In genomic region chr6:116409756-116410155, GRCh38 we compare ENCODE assay signal across 11 cellular contexts. TPM values are rescaled to one million over a fixed set of nuclear protein-coding genes. Genes with fewer than 3 reads are reported as not detected.
DNase-seq lines count a peak whose midpoint lies in the region; ATAC-seq and TF ChIP-seq lines count a peak whose summit lies in the region.
"Had no signal": no experiment of that assay in that cellular context is flagged by ENCODE, and none has a peak within 500 bp of the region (broad histone marks: within the 10 kb centered on the region; RNA-seq: fewer than 3 reads in every experiment).

No MANE protein-coding gene starts in this region.

- H3K9me3 ChIP-seq in endodermal cell (ENCODE audit: control insufficient read depth, low read length), result no peaks in the 10 kb centered on the region

- no peaks in the 10 kb centered on the region for H3K27me3 ChIP-seq in endodermal cell (ENCODE audit: control insufficient read depth, insufficient read depth, low read length, poor library complexity, severe bottlenecking)

- no peak for TF ChIP-seq CTCF in endodermal cell (conservative IDR thresholded peaks at IDR 0.05)

- H3K27ac Mint-ChIP-seq in endodermal cell, result peak overlapping the region; percentile 18

- WGBS in endodermal cell (ENCODE audit: insufficient coverage in 1 of 2, insufficient read length in 1 of 2), 2 experiments, result 88 to 90% methylated on average over 2 to 3 of the region's 3 CpGs

- H3K4me3 Mint-ChIP-seq in endodermal cell, result no peak overlapping the region

- H3K27me3 Mint-ChIP-seq in endodermal cell (ENCODE audit: insufficient read depth), result no peaks in the 10 kb centered on the region

- DNase-seq in endodermal cell (no peak), NCI-H524 treated with DMSO at 0.1 percent for 48 hours (lab: John Stamatoyannopoulos, UW) (no peak), superior temporal gyrus (ENCODE audit: extremely low spot score) (no peak)
- DNase-seq in NK-92 treated with Interleukin-12 subunit alpha and Interleukin-12 subunit beta, amount 100 ng/mL, for 24 hours (lab: John Stamatoyannopoulos, UW), result no peak
- DNase-seq in activated naive CD4-positive, alpha-beta T cell (lab: John Stamatoyannopoulos, UW), result no peak
- DNase-seq: DMS79 treated with DMSO at 0.1 percent for 48 hours; left cardiac atrium; stimulated activated CD4-positive, alpha-beta T cell treated with anti-CD3 and anti-CD28 coated beads, Interleukin-2, amount 100 ng/mL, for 48 hours had no signal

- no peak overlapping the region for H3K4me3 ChIP-seq in endodermal cell (ENCODE audit: low read length)

- ATAC-seq in GM18499 (IDR thresholded peaks at IDR 0.05; ENCODE audit: insufficient read depth, unreplicated experiment) (peak; percentile 59), GM21526 (IDR thresholded peaks at IDR 0.05; ENCODE audit: low FRiP score, unreplicated experiment) (peak; percentile 68), HG03432 (IDR thresholded peaks at IDR 0.05; ENCODE audit: unreplicated experiment) (peak; percentile 82)

- H3K4me1 Mint-ChIP-seq in endodermal cell, result peaks cover 14% of the 10 kb centered on the region

- H3K4me1 ChIP-seq in endodermal cell (ENCODE audit: control insufficient read depth, insufficient read depth, low read length), result no peaks in the 10 kb centered on the region

- H3K27ac ChIP-seq in endodermal cell (ENCODE audit: low read depth, low read length), result no peak overlapping the region

- peaks cover 7% of the 10 kb centered on the region for H3K36me3 Mint-ChIP-seq in endodermal cell (ENCODE audit: low read depth)

- H3K9me3 Mint-ChIP-seq in endodermal cell, result no peaks in the 10 kb centered on the region

- no peaks in the 10 kb centered on the region for H3K36me3 ChIP-seq in endodermal cell (ENCODE audit: control insufficient read depth, insufficient read depth, low read length)

- H3K9ac ChIP-seq in endodermal cell (ENCODE audit: extremely low read depth, low read length, poor library complexity, severe bottlenecking), result no peak overlapping the region

RNA-seq across cellular contexts. Expression of gene DSE, which starts 39.0 kb away (rescaled TPM):
- total RNA-seq in endodermal cell, result 10 to 100 TPM; 42.3 to 44.3 TPM
- polyA plus RNA-seq in endodermal cell (2013, experiment 1 of 2), result 18.9 TPM
- polyA plus RNA-seq in endodermal cell (2013, experiment 2 of 2), result 17.5 TPM

RNA-seq across cellular contexts. Expression of gene CALHM6, which starts 51.4 kb away (rescaled TPM):
- total RNA-seq in endodermal cell, result under 1 TPM in 1 of 2 donors, not detected in 1; 0.95 TPM
- polyA plus RNA-seq in endodermal cell (2013, experiment 1 of 2), result 0.25 TPM
- 0.87 TPM for polyA plus RNA-seq in endodermal cell (2013, experiment 2 of 2)
